ENCODE assay signal across 11 cellular contexts in the genomic region with DNA sequence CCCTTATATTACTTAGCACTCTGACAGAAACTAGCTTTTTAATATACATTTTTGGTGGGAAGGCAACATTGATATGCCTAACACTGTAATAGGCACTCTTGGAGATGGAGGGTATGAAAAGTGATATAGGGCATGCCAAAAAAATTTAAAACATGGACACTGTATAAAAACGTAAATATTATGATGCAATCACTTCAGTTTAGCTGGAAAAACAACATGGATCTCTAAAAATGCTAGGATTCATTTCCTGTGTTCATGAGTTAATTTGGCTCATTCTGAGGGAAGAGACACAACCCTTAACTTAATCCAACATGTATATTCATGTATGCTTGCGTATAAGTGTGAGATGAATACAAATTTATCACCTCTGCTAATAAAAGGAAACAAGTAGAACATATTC.
"Had no signal": no experiment of that assay in that cellular context is flagged by ENCODE, and none has a peak within 500 bp of the region (broad histone marks: within the 10 kb centered on the region; RNA-seq: fewer than 3 reads in every experiment).

No MANE protein-coding gene starts in this region.

- H3K9me3 ChIP-seq: HAP-1 had no signal

- H3K4me1 ChIP-seq: HAP-1 had no signal

- H3K4me2 ChIP-seq: GM23338 had no signal

- H3K9me3 Mint-ChIP-seq: GM23338 had no signal

- H2AFZ ChIP-seq: GM23248, GM23338 had no signal

- ATAC-seq: GM23338, HCT116 had no signal

- H3K4me3 Mint-ChIP-seq: GM23338, H9, HFFc6 had no signal

- FAIRE-seq: H1, H54 had no signal

- DNase-seq: GM23248, GOT3, H7, H9, HCEC 1CT, HFFc6 had no signal

- H3K9ac ChIP-seq: GM23248 had no signal

- H3K4me3 ChIP-seq: GM23248, GM23338, HAP-1 had no signal

- H3K27ac Mint-ChIP-seq: GM23338, H9, HFFc6 had no signal

- H3K27ac ChIP-seq: GM23248 had no signal

- H3K36me3 ChIP-seq: HAP-1 had no signal
